ENCODE assay signal across 25 cellular contexts in the genomic region with DNA sequence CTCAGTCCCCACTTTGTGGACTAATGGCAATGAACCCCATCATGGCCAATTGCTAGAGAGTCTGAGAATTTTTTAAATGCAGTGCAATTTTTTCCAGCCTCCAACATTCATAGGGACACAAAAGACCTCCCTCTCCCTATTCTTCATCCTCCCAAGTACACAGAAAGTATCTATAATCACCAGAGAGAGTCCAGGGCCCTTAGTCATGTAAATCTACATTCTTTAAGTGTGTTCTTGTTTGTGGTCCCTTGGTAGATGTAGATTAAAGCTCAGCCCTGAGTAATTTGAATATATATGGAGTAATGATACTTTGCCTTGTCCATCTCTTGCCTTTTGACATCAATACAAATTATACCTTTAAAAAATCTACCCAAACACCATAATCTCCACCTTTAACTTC. TPM values are rescaled to one million over a fixed set of nuclear protein-coding genes. Genes with fewer than 3 reads are reported as not detected.
"Had no signal": no experiment of that assay in that cellular context is flagged by ENCODE, and none has a peak within 500 bp of the region (broad histone marks: within the 10 kb centered on the region; RNA-seq: fewer than 3 reads in every experiment).

No MANE protein-coding gene starts in this region.

- H3K4me3 Mint-ChIP-seq: naive B cell had no signal

- H3K4me1 ChIP-seq: sigmoid colon, transverse colon had no signal

- H3K27ac Mint-ChIP-seq: naive B cell had no signal

- H2AFZ ChIP-seq: hepatocyte had no signal

- H3K4me3 ChIP-seq: gastroesophageal sphincter, hepatocyte, sigmoid colon, skin epidermis, stomach, thoracic aorta, transverse colon had no signal

- H3K27me3 ChIP-seq: gastroesophageal sphincter, hepatocyte, sigmoid colon, stomach, transverse colon had no signal

- H3K27ac ChIP-seq: gastroesophageal sphincter, hepatocyte, sigmoid colon, skin epidermis, stomach, thoracic aorta, transverse colon had no signal

- H3K79me2 ChIP-seq: hepatocyte had no signal

- ATAC-seq: esophagus mucosa, gastroesophageal sphincter, left colon had no signal

- H3K9me3 ChIP-seq: gastroesophageal sphincter, sigmoid colon, stomach, thoracic aorta, transverse colon had no signal

- H3K36me3 ChIP-seq: gastroesophageal sphincter, sigmoid colon, stomach, thoracic aorta, transverse colon had no signal

- DNase-seq: effector memory CD4-positive, alpha-beta T cell; foreskin fibroblast; left colon; mesendoderm; naive B cell; posterior cingulate gyrus; sigmoid colon; stimulated activated CD4-positive, alpha-beta T cell treated with anti-CD3 and anti-CD28 coated beads, Interleukin-12 subunit alpha, Interleukin-12 subunit beta, amount 100 ng/mL, for 4 hours; stimulated activated naive CD4-positive, alpha-beta T cell; stomach; substantia nigra; transverse colon had no signal

RNA-seq across cellular contexts. Expression of gene ATXN3L, which starts 51.3 kb away (rescaled TPM):
- total RNA-seq: chondrocyte, esophagus mucosa, fibroblast of lung, gastroesophageal sphincter, hepatocyte, kidney epithelial cell, left colon, liver, lung microvascular endothelial cell, osteocyte, pulmonary artery endothelial cell, sigmoid colon, stomach, thoracic aorta, transverse colon had no signal
- polyA plus RNA-seq: fibroblast of lung, hepatocyte, liver, neural cell, sigmoid colon, stomach had no signal
